ENCODE assay signal across 8 cellular contexts in genomic region chr12:38350342-38351181, GRCh38. TPM values are rescaled to one million over a fixed set of nuclear protein-coding genes. Genes with fewer than 3 reads are reported as not detected.
DNase-seq lines count a peak whose midpoint lies in the region; ATAC-seq lines count a peak whose summit lies in the region.
"Had no signal": no experiment of that assay in that cellular context is flagged by ENCODE, and none has a peak within 500 bp of the region (broad histone marks: within the 10 kb centered on the region; RNA-seq: fewer than 3 reads in every experiment).

No MANE protein-coding gene starts in this region.

- H3K27me3 Mint-ChIP-seq in naive B cell, result no peaks in the 10 kb centered on the region
- H3K27me3 Mint-ChIP-seq in activated T-cell treated with anti-CD3 and anti-CD28 coated beads, Interleukin-2, amount 50 U/mL, for 24 hours, result peaks cover 3% of the 10 kb centered on the region

- H3K4me3 Mint-ChIP-seq in naive B cell, result peak overlapping the region in 1 of 8 donors; percentile 2
- no peak overlapping the region for H3K4me3 Mint-ChIP-seq in activated T-cell treated with anti-CD3 and anti-CD28 coated beads, Interleukin-2, amount 50 U/mL, for 24 hours

- DNase-seq in naive B cell (peak; percentile 49), dedifferentiated amniotic fluid mesenchymal stem cell (ENCODE audit: extremely low spot score) (no peak)
- no peak for DNase-seq in stimulated activated naive CD4-positive, alpha-beta T cell (lab: John Stamatoyannopoulos, UW)
- DNase-seq in activated T-cell treated with anti-CD3 and anti-CD28 coated beads, Interleukin-2, amount 50 U/mL, for 24 hours, result no peak

- H3K27ac Mint-ChIP-seq in naive B cell, result peak overlapping the region; percentile 2 to 35 (median 18)
- H3K27ac Mint-ChIP-seq in activated T-cell treated with anti-CD3 and anti-CD28 coated beads, Interleukin-2, amount 50 U/mL, for 24 hours, result no peak overlapping the region

- peak; percentile 100 for ATAC-seq in GM18907 (IDR thresholded peaks at IDR 0.05; ENCODE audit: unreplicated experiment)
- ATAC-seq in GM21737 (IDR thresholded peaks at IDR 0.05; ENCODE audit: unreplicated experiment), result peak; percentile 99
- peak; percentile 98 for ATAC-seq in HG03439 (IDR thresholded peaks at IDR 0.05; ENCODE audit: unreplicated experiment)
- peak; percentile 94 to 97 for ATAC-seq in naive B cell (ENCODE audit: low read depth in 2 of 2)
- ATAC-seq: K562 had no signal

- H3K36me3 Mint-ChIP-seq in naive B cell, result no peaks in the 10 kb centered on the region
- H3K36me3 Mint-ChIP-seq in activated T-cell treated with anti-CD3 and anti-CD28 coated beads, Interleukin-2, amount 50 U/mL, for 24 hours (ENCODE audit: low read depth), result no peaks in the 10 kb centered on the region

- H3K9me3 Mint-ChIP-seq in naive B cell, result peaks cover 3 to 23% (median 9%) of the 10 kb centered on the region in 7 donors
- peaks cover 7% of the 10 kb centered on the region for H3K9me3 Mint-ChIP-seq in activated T-cell treated with anti-CD3 and anti-CD28 coated beads, Interleukin-2, amount 50 U/mL, for 24 hours

- H3K4me1 Mint-ChIP-seq in naive B cell, result peaks cover 8 to 21% (median 16%) of the 10 kb centered on the region in 3 donors
- peaks cover 4% of the 10 kb centered on the region for H3K4me1 Mint-ChIP-seq in activated T-cell treated with anti-CD3 and anti-CD28 coated beads, Interleukin-2, amount 50 U/mL, for 24 hours (ENCODE audit: low read depth)

RNA-seq across cellular contexts. Expression of gene ALG10B, which starts 34.0 kb away (rescaled TPM):
- polyA plus RNA-seq in naive B cell (ENCODE audit: low read depth in 6 of 6), result 1 to 10 TPM; 1.1 to 4.7 (median 2.1) TPM
